In the genomic region with DNA sequence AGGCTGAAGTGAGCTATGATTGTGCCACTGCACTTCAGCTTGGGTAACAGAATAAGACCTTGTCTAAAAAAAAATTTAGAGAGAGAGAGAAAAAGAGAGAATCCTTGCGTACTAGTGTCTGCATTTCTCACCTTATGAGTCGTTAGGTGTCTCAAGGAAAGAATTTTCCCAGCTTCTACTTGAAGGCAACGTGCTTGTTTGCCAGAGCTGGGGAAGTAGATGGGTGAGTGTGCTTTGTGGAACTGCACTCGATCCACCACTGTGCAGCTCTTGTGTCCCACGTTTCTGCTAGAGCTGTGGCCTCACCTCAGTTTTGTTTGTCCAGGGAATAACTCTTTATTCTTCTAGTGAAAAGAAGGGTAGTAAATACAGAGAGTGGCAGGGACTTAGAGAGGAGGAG, we compare ENCODE assay signal across 19 cellular contexts. TPM values are rescaled to one million over a fixed set of nuclear protein-coding genes. Genes with fewer than 3 reads are reported as not detected.
DNase-seq lines count a peak whose midpoint lies in the region; ATAC-seq, FAIRE-seq and TF ChIP-seq lines count a peak whose summit lies in the region.
"Had no signal": no experiment of that assay in that cellular context is flagged by ENCODE, and none has a peak within 500 bp of the region (broad histone marks: within the 10 kb centered on the region; RNA-seq: fewer than 3 reads in every experiment).

No MANE protein-coding gene starts in this region.

- TF ChIP-seq CTCF in DOHH2 (IDR thresholded peaks at IDR 0.05; ENCODE audit: low read depth, low read length, poor library complexity, severe bottlenecking) (no peak), astrocyte (IDR thresholded peaks at IDR 0.05; ENCODE audit: insufficient read depth, low read depth, low read length) (no peak), psoas muscle (IDR thresholded peaks at IDR 0.05) (no peak), ascending aorta (IDR thresholded peaks at IDR 0.05) (no peak)

- FAIRE-seq in astrocyte (lab: Jason Lieb, UNC), result no peak
- FAIRE-seq: GM12878 had no signal

- H3K4me1 ChIP-seq in DOHH2 (ENCODE audit: control insufficient read depth, low read length), result peaks cover 89% of the 10 kb centered on the region
- peaks cover 59% of the 10 kb centered on the region for H3K4me1 ChIP-seq in Karpas-422 (ENCODE audit: low read length)
- no peaks in the 10 kb centered on the region for H3K4me1 ChIP-seq in astrocyte (ENCODE audit: insufficient read depth, low read length)
- H3K4me1 ChIP-seq in psoas muscle, result peaks cover 37% of the 10 kb centered on the region
- peaks cover 0 to 17% of the 10 kb centered on the region in 2 donors for H3K4me1 ChIP-seq in ascending aorta

- H3K27me3 Mint-ChIP-seq in astrocyte (ENCODE audit: low read depth, unreplicated experiment), result no peaks in the 10 kb centered on the region
- H3K27me3 Mint-ChIP-seq: T-cell had no signal

- no peak for ATAC-seq in psoas muscle
- ATAC-seq in GM19395 (IDR thresholded peaks at IDR 0.05; ENCODE audit: unreplicated experiment), result no peak
- ATAC-seq: CD8-positive, alpha-beta T cell; GM12878; T-cell had no signal

- peak overlapping the region; percentile 89; the same call in 1 of the 2 replicates for H2AFZ ChIP-seq in Karpas-422 (ENCODE audit: low read length)
- H2AFZ ChIP-seq in astrocyte (ENCODE audit: low read depth, low read length), result no peak overlapping the region
- H2AFZ ChIP-seq: PC-9 had no signal

- intact Hi-C loops in psoas muscle (cut with DNase I) (no loop called here), ascending aorta (cut with DNase I) (no loop called here)

- H3K9me3 Mint-ChIP-seq in astrocyte (ENCODE audit: unreplicated experiment), result no peaks in the 10 kb centered on the region
- H3K9me3 Mint-ChIP-seq: CD8-positive, alpha-beta T cell; HFFc6 had no signal

- no peak for DNase-seq in Karpas-422
- peak; percentile 18 for DNase-seq in astrocyte (ENCODE audit: low read depth)
- no peak for DNase-seq in psoas muscle
- DNase-seq in nucleus accumbens (lab: John Stamatoyannopoulos, UW), result no peak
- no peak for DNase-seq in DMS53 treated with DMSO at 0.1 percent for 48 hours (lab: John Stamatoyannopoulos, UW; ENCODE audit: unreplicated experiment)
- DNase-seq in ascending aorta (ENCODE audit: low spot score in 2 of 2), result no peak
- DNase-seq: CD8-positive, alpha-beta T cell; DMS79 treated with DMSO at 0.1 percent for 48 hours; GOT3; HFFc6; NCI-H1105; NCI-H1694 treated with DMSO at 0.1 percent for 48 hours; NCI-H345; NCI-H526 treated with DMSO at 0.1 percent for 48 hours; PC-9; T-cell had no signal

- H3K9ac ChIP-seq in Karpas-422 (ENCODE audit: low read length), result no peak overlapping the region
- no peak overlapping the region for H3K9ac ChIP-seq in astrocyte (ENCODE audit: low read length)

- no peaks in the 10 kb centered on the region for H3K36me3 Mint-ChIP-seq in astrocyte (ENCODE audit: low read depth, unreplicated experiment)
- H3K36me3 Mint-ChIP-seq: CD8-positive, alpha-beta T cell; T-cell had no signal

- H3K9me2 ChIP-seq in DOHH2 (replicated peaks; ENCODE audit: control insufficient read depth, low read length), result no peaks in the 10 kb centered on the region
- no peaks in the 10 kb centered on the region; the same call in 1 of the 2 replicates for H3K9me2 ChIP-seq in Karpas-422 (replicated peaks; ENCODE audit: insufficient read depth, low read length)

- WGBS in psoas muscle, 3 donors, result 83 to 90% (median 84%) methylated on average over 5 of the region's 5 CpGs

- H3F3A ChIP-seq in DOHH2 (ENCODE audit: control insufficient read depth, insufficient read depth), result peaks cover 22% of the 10 kb centered on the region

- H3K79me2 ChIP-seq in DOHH2 (ENCODE audit: control insufficient read depth, low read length) (peaks cover 63% of the 10 kb centered on the region), Karpas-422 (ENCODE audit: low read length) (no peaks in the 10 kb centered on the region), astrocyte (ENCODE audit: insufficient read depth, low read length) (peaks cover 37% of the 10 kb centered on the region)

- no peaks in the 10 kb centered on the region for H4K20me1 ChIP-seq in DOHH2 (ENCODE audit: control insufficient read depth, insufficient read depth, low read depth, low read length)
- no peaks in the 10 kb centered on the region for H4K20me1 ChIP-seq in Karpas-422 (ENCODE audit: insufficient read depth, low read depth, low read length)
- peaks cover 5% of the 10 kb centered on the region for H4K20me1 ChIP-seq in astrocyte (ENCODE audit: insufficient read depth, low read length)

- no peaks in the 10 kb centered on the region for H3K36me3 ChIP-seq in DOHH2 (ENCODE audit: control insufficient read depth, low read length)
- no peaks in the 10 kb centered on the region for H3K36me3 ChIP-seq in Karpas-422 (ENCODE audit: insufficient read depth, low read length)
- no peaks in the 10 kb centered on the region for H3K36me3 ChIP-seq in astrocyte (ENCODE audit: insufficient read depth, low read length)
- H3K36me3 ChIP-seq in psoas muscle (ENCODE audit: insufficient read depth in 1 of 2, low read depth in 1 of 2), result no peaks in the 10 kb centered on the region
- no peaks in the 10 kb centered on the region for H3K36me3 ChIP-seq in ascending aorta

- H3K4me3 ChIP-seq in DOHH2 (ENCODE audit: low read length), result peak overlapping the region; percentile 55
- no peak overlapping the region; the same call in 1 of the 2 replicates for H3K4me3 ChIP-seq in Karpas-422 (ENCODE audit: low read length)
- H3K4me3 ChIP-seq in astrocyte (ENCODE audit: insufficient read depth, low read depth, low read length), result no peak overlapping the region
- H3K4me3 ChIP-seq in psoas muscle, result no peak overlapping the region
- H3K4me3 ChIP-seq in ascending aorta, result no peak overlapping the region
- H3K4me3 ChIP-seq: GM12878, PC-9 had no signal

- H3K4me3 Mint-ChIP-seq in astrocyte (ENCODE audit: unreplicated experiment), result no peak overlapping the region
- H3K4me3 Mint-ChIP-seq: CD8-positive, alpha-beta T cell; HFFc6; T-cell had no signal

- H3K4me2 ChIP-seq in DOHH2 (ENCODE audit: low read length) (peak overlapping the region; percentile 68), Karpas-422 (ENCODE audit: low read depth, low read length, poor library complexity, severe bottlenecking) (no peak overlapping the region), astrocyte (ENCODE audit: low read length) (no peak overlapping the region)
- H3K4me2 ChIP-seq: PC-9 had no signal

- no peaks in the 10 kb centered on the region for H3K27me3 ChIP-seq in DOHH2 (ENCODE audit: control insufficient read depth, low read length)
- H3K27me3 ChIP-seq in Karpas-422 (ENCODE audit: low read length), result peaks cover 6% of the 10 kb centered on the region; the same call in 1 of the 2 replicates
- no peaks in the 10 kb centered on the region for H3K27me3 ChIP-seq in astrocyte (ENCODE audit: insufficient read depth, low read length)
- no peaks in the 10 kb centered on the region for H3K27me3 ChIP-seq in psoas muscle (ENCODE audit: insufficient read depth in 3 of 3, low read length in 2 of 3)
- no peaks in the 10 kb centered on the region for H3K27me3 ChIP-seq in ascending aorta

- H3K27ac ChIP-seq in DOHH2 (ENCODE audit: low read depth, low read length) (peak overlapping the region; percentile 91), Karpas-422 (ENCODE audit: low read length) (no peak overlapping the region), astrocyte (ENCODE audit: low read depth, low read length) (no peak overlapping the region), psoas muscle (peak overlapping the region; percentile 65), ascending aorta (no peak overlapping the region)
- H3K27ac ChIP-seq: PC-9 had no signal

- H3K27ac Mint-ChIP-seq in astrocyte (ENCODE audit: unreplicated experiment), result peak overlapping the region; percentile 38
- H3K27ac Mint-ChIP-seq: CD8-positive, alpha-beta T cell; HFFc6; T-cell had no signal

- peaks cover 20% of the 10 kb centered on the region for H3K4me1 Mint-ChIP-seq in astrocyte (ENCODE audit: low read depth, unreplicated experiment)
- H3K4me1 Mint-ChIP-seq: T-cell had no signal

- H3K9me3 ChIP-seq in DOHH2 (ENCODE audit: control insufficient read depth, insufficient read depth, low read length) (no peaks in the 10 kb centered on the region), Karpas-422 (ENCODE audit: low read length) (no peaks in the 10 kb centered on the region), astrocyte (ENCODE audit: insufficient read depth, low read depth, low read length) (no peaks in the 10 kb centered on the region), psoas muscle (no peaks in the 10 kb centered on the region), ascending aorta (no peaks in the 10 kb centered on the region)

RNA-seq across cellular contexts. Expression of gene HDAC9, which starts 38.9 kb away (rescaled TPM):
- total RNA-seq in Karpas-422 (2014; rRNA removed; shearing (Covaris generic); ENCODE audit: low replicate concordance), result 1.7 and 5.2 TPM in 2 replicates
- total RNA-seq in astrocyte (20.2 and 27.6 TPM in 2 replicates), psoas muscle (10 to 100 TPM; 16.8 to 34.2 (median 20.1) TPM), ascending aorta (33.4 TPM)
- 1 to 10 TPM in 1 of 3 donors, under 1 TPM in 2; 0.38 to 3.5 (median 0.86) TPM for polyA plus RNA-seq in psoas muscle

Comparison
In these comparisons a context has a peak if more than half of its experiments do, and no peak if none do; other contexts are left out.
1. H3K27ac ChIP-seq: peak in DOHH2 (single experiment) and psoas muscle (single experiment); none in Karpas-422 (single experiment), astrocyte (single experiment) and ascending aorta (0 of 2).